In the genomic region with DNA sequence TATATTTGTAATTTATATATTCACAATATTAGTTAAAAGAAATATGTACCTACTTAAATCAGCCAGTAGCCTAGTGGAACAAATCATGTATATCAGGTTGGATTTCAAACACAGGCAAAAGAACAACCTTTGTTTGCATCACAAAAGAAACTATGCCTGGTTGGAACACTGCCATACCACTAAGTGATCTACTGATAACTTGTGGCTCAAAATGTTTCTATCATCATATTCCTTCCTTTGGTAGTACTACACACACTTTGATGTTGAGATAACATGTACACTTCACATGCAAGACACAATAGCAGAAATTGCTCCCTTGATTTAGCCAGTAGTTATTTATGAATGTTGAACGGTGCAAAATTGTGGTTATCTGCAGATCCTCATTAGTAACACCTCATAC, we compare ENCODE assay signal across 13 cellular contexts.
DNase-seq lines count a peak whose midpoint lies in the region; FAIRE-seq and TF ChIP-seq lines count a peak whose summit lies in the region.
"Had no signal": no experiment of that assay in that cellular context is flagged by ENCODE, and none has a peak within 500 bp of the region (broad histone marks: within the 10 kb centered on the region; RNA-seq: fewer than 3 reads in every experiment).

No MANE protein-coding gene starts in this region.

- intact Hi-C loops in A673 (cut with micrococcal nuclease; ENCODE audit: unreplicated experiment) (no loop called here), adrenal gland (cut with DNase I) (no loop called here)

- H3K4me1 ChIP-seq in A673 (ENCODE audit: insufficient read depth, low read length, poor library complexity, severe bottlenecking) (no peaks in the 10 kb centered on the region), adrenal gland (replicated peaks in 1 of 2) (no peaks in the 10 kb centered on the region)

- H3K36me3 Mint-ChIP-seq in type B pancreatic cell = no peaks in the 10 kb centered on the region

- BruUV-seq in A673 (replicated peaks; lab: Mats Ljungman, UMichigan) = no TSS peak

- no peak overlapping the region for H3K4me3 ChIP-seq in A673 (ENCODE audit: low read depth, low read length, poor library complexity, severe bottlenecking)
- H3K4me3 ChIP-seq in adrenal gland = no peak overlapping the region

- no peak for TF ChIP-seq CTCF in A673 (conservative IDR thresholded peaks at IDR 0.05; ENCODE audit: low read depth, low read length)
- TF ChIP-seq CTCF in type B pancreatic cell (conservative IDR thresholded peaks at IDR 0.05) = no peak
- TF ChIP-seq CTCF in adrenal gland (IDR thresholded peaks at IDR 0.05) = no peak

- CTCF ChIA-PET in A673 (lab: Charles Lee) = no interaction called here

- DNase-seq in A673 (ENCODE audit: low spot score) (peak; percentile 38), H54 (ENCODE audit: insufficient read length, low spot score) (no peak), NCI-H2196 (lab: John Stamatoyannopoulos, UW; ENCODE audit: unreplicated experiment) (peak; percentile 33), astrocyte of the hippocampus (ENCODE audit: low read depth, low spot score) (peak; percentile 90), type B pancreatic cell (ENCODE audit: extremely low spot score, unreplicated experiment) (no peak), RPMI8226 (no peak), adrenal gland (no peak), germinal center (ENCODE audit: low spot score) (no peak)
- DNase-seq: activated CD8-positive, alpha-beta T cell treated with anti-CD3 and anti-CD28 coated beads, Interleukin-2, amount 10 ng/mL, durations not matched to agents 7 days and 5 days; GDM1; islet precursor cell; stimulated activated naive CD8-positive, alpha-beta T cell treated with anti-CD3 and anti-CD28 coated beads, Interleukin-15, amount 100 ng/mL, for 72 hours had no signal

- FAIRE-seq in H54 (lab: Jason Lieb, UNC) = peak; percentile 52
- FAIRE-seq: colon had no signal

- H3K4me3 Mint-ChIP-seq in type B pancreatic cell = no peak overlapping the region
- H3K4me3 Mint-ChIP-seq: activated CD8-positive, alpha-beta T cell treated with anti-CD3 and anti-CD28 coated beads, Interleukin-2, amount 10 ng/mL, durations not matched to agents 7 days and 5 days; stimulated activated naive CD8-positive, alpha-beta T cell treated with anti-CD3 and anti-CD28 coated beads, Interleukin-15, amount 100 ng/mL, for 72 hours had no signal

- H3K36me3 ChIP-seq in A673 (ENCODE audit: insufficient read depth, low read length, poor library complexity, severe bottlenecking) (no peaks in the 10 kb centered on the region), adrenal gland (replicated peaks in 1 of 2) (no peaks in the 10 kb centered on the region)

- H3K27ac Mint-ChIP-seq in type B pancreatic cell = no peak overlapping the region
- H3K27ac Mint-ChIP-seq: activated CD8-positive, alpha-beta T cell treated with anti-CD3 and anti-CD28 coated beads, Interleukin-2, amount 10 ng/mL, durations not matched to agents 7 days and 5 days; stimulated activated naive CD8-positive, alpha-beta T cell treated with anti-CD3 and anti-CD28 coated beads, Interleukin-15, amount 100 ng/mL, for 72 hours had no signal

- H3K27ac ChIP-seq in A673 (ENCODE audit: low read depth, low read length, poor library complexity, severe bottlenecking) (no peak overlapping the region), adrenal gland (no peak overlapping the region)

- H3K9me3 Mint-ChIP-seq in type B pancreatic cell = peaks cover 4% of the 10 kb centered on the region

- no peaks in the 10 kb centered on the region for H3K4me1 Mint-ChIP-seq in type B pancreatic cell (ENCODE audit: unreplicated experiment)
- H3K4me1 Mint-ChIP-seq: stimulated activated naive CD8-positive, alpha-beta T cell treated with anti-CD3 and anti-CD28 coated beads, Interleukin-15, amount 100 ng/mL, for 72 hours had no signal

- H3K9me3 ChIP-seq in A673 (ENCODE audit: low read depth, low read length, poor library complexity, severe bottlenecking) (no peaks in the 10 kb centered on the region), adrenal gland (replicated peaks in 1 of 3) (no peaks in the 10 kb centered on the region)

- POLR2A ChIA-PET in A673 (lab: Charles Lee; ENCODE audit: low non-redundant PET) = no interaction called here

- TF ChIP-seq POLR2A in H54 (IDR thresholded peaks at IDR 0.05; ENCODE audit: low read depth, low read length) (no peak), adrenal gland (IDR thresholded peaks at IDR 0.05) (no peak)

- H3K27me3 ChIP-seq in A673 (replicated peaks; ENCODE audit: insufficient read depth, low read depth, low read length, poor library complexity) (no peaks in the 10 kb centered on the region), adrenal gland (no peaks in the 10 kb centered on the region)

- 24 to 36% (median 36%) methylated on average over 1 of the region's 1 CpG for WGBS in adrenal gland, 4 donors

- H3K27me3 Mint-ChIP-seq in type B pancreatic cell = no peaks in the 10 kb centered on the region
- H3K27me3 Mint-ChIP-seq: stimulated activated naive CD8-positive, alpha-beta T cell treated with anti-CD3 and anti-CD28 coated beads, Interleukin-15, amount 100 ng/mL, for 72 hours had no signal

Comparison
In these comparisons a context has a peak if more than half of its experiments do, and no peak if none do; other contexts are left out.
1. DNase-seq: peak in A673 (single experiment), NCI-H2196 (single experiment) and astrocyte of the hippocampus (single experiment); none in H54 (single experiment), type B pancreatic cell (single experiment), RPMI8226 (single experiment), adrenal gland (0 of 7) and germinal center (single experiment).